In the genomic region with DNA sequence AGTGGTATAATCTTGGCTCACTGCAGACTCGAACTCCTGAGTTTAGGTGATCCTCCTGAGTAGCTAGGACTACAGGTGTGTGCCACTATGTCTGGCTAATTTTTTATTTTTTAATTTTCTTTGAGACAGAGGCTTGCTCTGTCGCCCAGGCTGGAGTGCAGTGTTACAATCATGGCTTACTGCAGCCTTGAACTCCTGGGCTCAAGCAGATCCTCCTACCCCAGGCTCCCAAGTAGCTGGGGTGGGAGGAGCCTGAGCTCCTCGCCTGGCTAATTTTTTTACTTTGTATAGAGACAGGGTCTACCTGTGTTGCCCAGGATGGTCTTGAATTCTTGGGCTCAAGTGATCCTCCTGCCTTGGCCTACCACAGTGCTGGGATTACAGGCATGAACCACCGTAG, we compare ENCODE assay signal across 21 cellular contexts.
A peak's percentile ranks its signal among the peaks of the same experiment; 100 is the strongest.
DNase-seq lines count a peak whose midpoint lies in the region; ATAC-seq, FAIRE-seq and TF ChIP-seq lines count a peak whose summit lies in the region.
"Had no signal": no experiment of that assay in that cellular context is flagged by ENCODE, and none has a peak within 500 bp of the region (broad histone marks: within the 10 kb centered on the region; RNA-seq: fewer than 3 reads in every experiment).

No MANE protein-coding gene starts in this region.

- H3K4me1 ChIP-seq in trophoblast cell (ENCODE audit: control insufficient read depth in 1 of 2, insufficient read depth in 2 of 2, low read length in 2 of 2) (no peaks in the 10 kb centered on the region), small intestine (ENCODE audit: control insufficient read depth in 2 of 2, insufficient read depth in 1 of 2, low read depth in 1 of 2, low read length in 1 of 2) (peaks cover 0 to 15% of the 10 kb centered on the region in 2 donors), tibial artery (peaks cover 0 to 33% (median 13%) of the 10 kb centered on the region in 4 donors)

- H3K27ac ChIP-seq in HL-60 (replicated peaks) (peak overlapping the region; percentile 81), trophoblast cell (ENCODE audit: low read depth, low read length) (no peak overlapping the region), small intestine (ENCODE audit: low read depth in 1 of 2, low read length in 1 of 2) (no peak overlapping the region), tibial artery (no peak overlapping the region)
- H3K27ac ChIP-seq: KMS-11, Peyer's patch had no signal

- no peak overlapping the region for H3K18ac ChIP-seq in trophoblast cell (ENCODE audit: low read length)

- FAIRE-seq in small intestine (lab: Jason Lieb, UNC) = no peak
- FAIRE-seq: GM12892, H1 had no signal

- no peak overlapping the region for H3K4me2 ChIP-seq in trophoblast cell (ENCODE audit: low read length)
- H3K4me2 ChIP-seq: KMS-11 had no signal

- no peak overlapping the region for H3K4me3 Mint-ChIP-seq in activated CD8-positive, alpha-beta T cell treated with anti-CD3 and anti-CD28 coated beads for 36 hours
- no peak overlapping the region for H3K4me3 Mint-ChIP-seq in activated CD8-positive, alpha-beta T cell treated with anti-CD3 and anti-CD28 coated beads, Interleukin-2, amount 10 ng/mL, durations not matched to agents 7 days and 5 days
- H3K4me3 Mint-ChIP-seq in activated T-helper 17 cell treated with anti-CD3 and anti-CD28 coated beads, Interleukin-2, amount 50 U/mL, for 72 hours = no peak overlapping the region

- H4K91ac ChIP-seq in trophoblast cell (ENCODE audit: low read depth, low read length) = no peak overlapping the region

- peaks cover 14% of the 10 kb centered on the region for H3K9me3 Mint-ChIP-seq in activated CD8-positive, alpha-beta T cell treated with anti-CD3 and anti-CD28 coated beads for 36 hours
- peaks cover 29% of the 10 kb centered on the region for H3K9me3 Mint-ChIP-seq in activated CD8-positive, alpha-beta T cell treated with anti-CD3 and anti-CD28 coated beads, Interleukin-2, amount 10 ng/mL, durations not matched to agents 7 days and 5 days (ENCODE audit: insufficient read depth)
- H3K9me3 Mint-ChIP-seq in activated T-helper 17 cell treated with anti-CD3 and anti-CD28 coated beads, Interleukin-2, amount 50 U/mL, for 72 hours = peaks cover 3% of the 10 kb centered on the region

- no peak for DNase-seq in activated CD8-positive, alpha-beta T cell treated with anti-CD3 and anti-CD28 coated beads for 36 hours
- no peak for DNase-seq in activated CD8-positive, alpha-beta T cell treated with anti-CD3 and anti-CD28 coated beads, Interleukin-2, amount 10 ng/mL, durations not matched to agents 7 days and 5 days
- peak in 1 of 2 experiments; percentile 61 for DNase-seq in HL-60 (ENCODE audit: low read depth in 1 of 2, low spot score in 1 of 2)
- no peak for DNase-seq in trophoblast cell
- no peak for DNase-seq in small intestine
- DNase-seq in tibial artery = no peak
- DNase-seq: 8988T; CD4-positive, alpha-beta memory T cell; DMS79 treated with DMSO at 0.1 percent for 48 hours; GDM1; NCI-H1417 treated with DMSO at 0.1 percent for 48 hours; NCI-H2029 treated with DMSO at 0.1 percent for 48 hours; NCI-H510A; NCI-H82; Peyer's patch; SHP77 treated with DMSO at 0.1 percent for 48 hours had no signal

- no peak for ATAC-seq in activated CD8-positive, alpha-beta T cell treated with anti-CD3 and anti-CD28 coated beads for 36 hours
- ATAC-seq in activated CD8-positive, alpha-beta T cell treated with anti-CD3 and anti-CD28 coated beads, Interleukin-2, amount 10 ng/mL, durations not matched to agents 7 days and 5 days = no peak
- ATAC-seq in activated T-helper 17 cell treated with anti-CD3 and anti-CD28 coated beads, Interleukin-2, amount 50 U/mL, for 72 hours (replicated peaks) = no peak
- no peak for ATAC-seq in GM21723 (IDR thresholded peaks at IDR 0.05; ENCODE audit: unreplicated experiment)

- CTCF ChIA-PET in activated CD8-positive, alpha-beta T cell treated with anti-CD3 and anti-CD28 coated beads for 36 hours (lab: Charles Lee) = interaction anchor here (1.4 kb wide), 1 partner anchor 50 kb away, joined by 4 read pairs; no protein-coding TSS in a partner anchor
- CTCF ChIA-PET in activated CD8-positive, alpha-beta T cell treated with anti-CD3 and anti-CD28 coated beads, Interleukin-2, amount 10 ng/mL, durations not matched to agents 7 days and 5 days (lab: Charles Lee) = interaction anchor here (1.1 kb wide), 2 partner anchors 10 to 29 kb away, joined by 3 to 4 read pairs; no protein-coding TSS in a partner anchor

- WGBS in trophoblast cell (ENCODE audit: extremely low coverage, insufficient coverage, insufficient read length) = no CpG with 5 or more reads among the region's 4 CpGs
- 90 to 94% (median 92%) methylated on average over 4 of the region's 4 CpGs for WGBS in small intestine, 3 donors

- peaks cover 75% of the 10 kb centered on the region for H3K4me1 Mint-ChIP-seq in activated CD8-positive, alpha-beta T cell treated with anti-CD3 and anti-CD28 coated beads for 36 hours (ENCODE audit: low read depth)
- peaks cover 65% of the 10 kb centered on the region for H3K4me1 Mint-ChIP-seq in activated CD8-positive, alpha-beta T cell treated with anti-CD3 and anti-CD28 coated beads, Interleukin-2, amount 10 ng/mL, durations not matched to agents 7 days and 5 days (ENCODE audit: low read depth)
- peaks cover 52% of the 10 kb centered on the region for H3K4me1 Mint-ChIP-seq in activated T-helper 17 cell treated with anti-CD3 and anti-CD28 coated beads, Interleukin-2, amount 50 U/mL, for 72 hours

- no peak overlapping the region for H2BK5ac ChIP-seq in trophoblast cell (ENCODE audit: low read depth, low read length, poor library complexity)

- no peak overlapping the region for H3K4ac ChIP-seq in trophoblast cell (ENCODE audit: low read depth, low read length)

- H3K36me3 ChIP-seq in trophoblast cell (ENCODE audit: control insufficient read depth in 1 of 2, insufficient read depth in 2 of 2, low read length in 2 of 2) (no peaks in the 10 kb centered on the region), small intestine (ENCODE audit: control insufficient read depth in 2 of 2, insufficient read depth in 2 of 2, low read length in 2 of 2) (no peaks in the 10 kb centered on the region), tibial artery (no peaks in the 10 kb centered on the region)
- H3K36me3 ChIP-seq: Peyer's patch had no signal

- no peak overlapping the region for H4K8ac ChIP-seq in trophoblast cell (ENCODE audit: low read depth, low read length)

- no peaks in the 10 kb centered on the region for H3K27me3 ChIP-seq in HL-60 (ENCODE audit: insufficient read depth, poor library complexity, severe bottlenecking)
- H3K27me3 ChIP-seq in trophoblast cell (ENCODE audit: insufficient read depth, low read length) = no peaks in the 10 kb centered on the region
- no peaks in the 10 kb centered on the region for H3K27me3 ChIP-seq in small intestine (ENCODE audit: control insufficient read depth in 2 of 2, insufficient read depth in 2 of 2, low read length in 2 of 2)
- H3K27me3 ChIP-seq in tibial artery = no peaks in the 10 kb centered on the region
- H3K27me3 ChIP-seq: Peyer's patch had no signal

- H3K4me3 ChIP-seq in HL-60 (replicated peaks; ENCODE audit: insufficient read depth, low read length) (no peak overlapping the region), trophoblast cell (ENCODE audit: low read depth, low read length) (peak overlapping the region; percentile 44), small intestine (ENCODE audit: low read depth in 1 of 2, low read length in 2 of 2) (no peak overlapping the region), tibial artery (no peak overlapping the region)
- H3K4me3 ChIP-seq: Peyer's patch had no signal

- TF ChIP-seq CTCF in activated CD8-positive, alpha-beta T cell treated with anti-CD3 and anti-CD28 coated beads for 36 hours (IDR thresholded peaks at IDR 0.05) = no peak
- TF ChIP-seq CTCF in HL-60 (IDR thresholded peaks at IDR 0.05; ENCODE audit: insufficient read depth, low read length) (no peak), tibial artery (IDR thresholded peaks at IDR 0.05) (no peak)

- POLR2A ChIA-PET in activated CD8-positive, alpha-beta T cell treated with anti-CD3 and anti-CD28 coated beads for 36 hours (lab: Charles Lee) = no interaction called here
- POLR2A ChIA-PET in activated CD8-positive, alpha-beta T cell treated with anti-CD3 and anti-CD28 coated beads, Interleukin-2, amount 10 ng/mL, durations not matched to agents 7 days and 5 days (lab: Charles Lee) = interaction anchor here (1.2 kb wide), 1 partner anchor 63 kb away, joined by 3 read pairs; the partner anchor contains the start of genes BABAM2 and RBKS

- peaks cover 43% of the 10 kb centered on the region for H3K36me3 Mint-ChIP-seq in activated CD8-positive, alpha-beta T cell treated with anti-CD3 and anti-CD28 coated beads for 36 hours (ENCODE audit: low read depth)
- peaks cover 67% of the 10 kb centered on the region for H3K36me3 Mint-ChIP-seq in activated CD8-positive, alpha-beta T cell treated with anti-CD3 and anti-CD28 coated beads, Interleukin-2, amount 10 ng/mL, durations not matched to agents 7 days and 5 days (ENCODE audit: low read depth)
- H3K36me3 Mint-ChIP-seq in activated T-helper 17 cell treated with anti-CD3 and anti-CD28 coated beads, Interleukin-2, amount 50 U/mL, for 72 hours (ENCODE audit: low read depth) = peaks cover 5% of the 10 kb centered on the region

- H3K14ac ChIP-seq in trophoblast cell (ENCODE audit: low read length) = no peak overlapping the region

- H3K9ac ChIP-seq in trophoblast cell (ENCODE audit: low read length) = no peak overlapping the region
- H3K9ac ChIP-seq: KMS-11 had no signal

- H3K79me1 ChIP-seq in trophoblast cell (ENCODE audit: low read length) = no peaks in the 10 kb centered on the region

- no peak overlapping the region for H2AK5ac ChIP-seq in trophoblast cell (ENCODE audit: low read length)

- no peak overlapping the region for H2BK120ac ChIP-seq in trophoblast cell (ENCODE audit: insufficient read depth, low read length, poor library complexity)

- H3K23ac ChIP-seq in trophoblast cell (ENCODE audit: low read length) = no peak overlapping the region

- H3K9me3 ChIP-seq in trophoblast cell (ENCODE audit: insufficient read depth, low read depth, low read length) (peaks cover 2% of the 10 kb centered on the region), small intestine (ENCODE audit: control insufficient read depth, low read depth) (no peaks in the 10 kb centered on the region), tibial artery (no peaks in the 10 kb centered on the region)
- H3K9me3 ChIP-seq: Peyer's patch had no signal

- no peaks in the 10 kb centered on the region for H3K27me3 Mint-ChIP-seq in activated CD8-positive, alpha-beta T cell treated with anti-CD3 and anti-CD28 coated beads for 36 hours
- no peaks in the 10 kb centered on the region for H3K27me3 Mint-ChIP-seq in activated CD8-positive, alpha-beta T cell treated with anti-CD3 and anti-CD28 coated beads, Interleukin-2, amount 10 ng/mL, durations not matched to agents 7 days and 5 days (ENCODE audit: low read depth)
- no peaks in the 10 kb centered on the region for H3K27me3 Mint-ChIP-seq in activated T-helper 17 cell treated with anti-CD3 and anti-CD28 coated beads, Interleukin-2, amount 50 U/mL, for 72 hours
- H3K27me3 Mint-ChIP-seq: CD4-positive, alpha-beta memory T cell had no signal

- no peak overlapping the region for H2AFZ ChIP-seq in trophoblast cell (ENCODE audit: insufficient read depth, low read length, poor library complexity)

- H2BK12ac ChIP-seq in trophoblast cell (ENCODE audit: low read length) = no peak overlapping the region

- intact Hi-C loops in activated CD8-positive, alpha-beta T cell treated with anti-CD3 and anti-CD28 coated beads for 36 hours (cut with micrococcal nuclease) = loop anchor here (5.0 kb wide), 1 partner anchor 61 kb away; the partner anchor contains the start of genes BABAM2 and RBKS
- intact Hi-C loops in tibial artery (cut with DNase I; ENCODE audit: low total_unique reads) = loop anchor here (10.0 kb wide), 1 partner anchor 442 kb away; the partner anchor contains the start of gene FOSL2

- no peaks in the 10 kb centered on the region for H3K79me2 ChIP-seq in trophoblast cell (ENCODE audit: control insufficient read depth, insufficient read depth, low read length, poor library complexity)

- peak overlapping the region; percentile 34 for H3K27ac Mint-ChIP-seq in activated CD8-positive, alpha-beta T cell treated with anti-CD3 and anti-CD28 coated beads for 36 hours
- H3K27ac Mint-ChIP-seq in activated CD8-positive, alpha-beta T cell treated with anti-CD3 and anti-CD28 coated beads, Interleukin-2, amount 10 ng/mL, durations not matched to agents 7 days and 5 days = no peak overlapping the region
- H3K27ac Mint-ChIP-seq in activated T-helper 17 cell treated with anti-CD3 and anti-CD28 coated beads, Interleukin-2, amount 50 U/mL, for 72 hours = peak overlapping the region; percentile 87

- no peak overlapping the region for H4K12ac ChIP-seq in trophoblast cell (ENCODE audit: low read depth, low read length)
